Comparison of ENCODE assay signal across 9 cellular contexts in the genomic region with DNA sequence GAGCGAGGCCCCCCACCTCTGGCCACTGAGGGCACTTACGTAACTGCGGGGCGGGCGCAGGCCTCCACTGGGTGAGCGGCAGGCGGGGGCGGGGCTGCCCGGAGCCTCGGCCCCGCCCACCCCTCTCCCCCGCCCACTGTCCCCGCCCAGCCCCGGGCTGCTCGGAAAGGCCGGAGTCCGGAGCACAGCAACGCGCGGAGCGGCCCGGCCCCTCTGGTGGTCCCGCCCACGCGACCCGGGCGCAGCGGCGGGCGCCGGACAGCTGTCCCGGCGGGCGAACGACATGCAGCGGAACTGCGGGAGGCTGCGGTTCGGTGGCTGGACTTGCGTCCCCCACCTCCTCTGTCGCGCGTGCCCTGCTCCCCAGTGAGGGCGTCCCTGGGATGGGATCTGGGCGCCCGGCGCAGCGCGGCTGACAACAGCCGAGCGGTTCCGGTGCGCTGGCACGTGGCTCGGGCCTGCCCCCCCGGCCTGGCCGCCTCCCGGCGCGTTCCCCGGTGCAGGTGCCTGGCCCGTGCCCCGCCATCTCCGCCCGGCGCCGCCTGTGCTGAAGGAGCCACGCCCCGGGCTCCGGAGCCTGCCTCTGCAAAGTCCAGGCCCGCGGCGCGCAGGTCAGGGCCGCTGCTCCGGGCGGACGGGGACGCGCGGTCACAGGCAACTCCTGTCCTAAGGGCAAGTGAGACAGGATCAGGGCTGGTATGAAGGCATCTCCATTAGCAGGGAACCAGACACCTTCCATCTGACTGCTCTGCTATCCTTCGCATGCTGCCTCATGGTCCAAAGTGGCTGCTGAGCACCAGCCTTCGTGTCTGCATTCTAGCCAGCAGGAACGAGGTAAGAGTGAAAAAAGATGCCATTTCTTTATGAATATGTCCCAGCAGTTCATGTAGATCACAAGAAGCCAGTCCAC. TPM values are rescaled to one million over a fixed set of nuclear protein-coding genes. Genes with fewer than 3 reads are reported as not detected.
A peak's percentile ranks its signal among the peaks of the same experiment; 100 is the strongest.
DNase-seq lines count a peak whose midpoint lies in the region; ATAC-seq, FAIRE-seq and TF ChIP-seq lines count a peak whose summit lies in the region.
"Had no signal": no experiment of that assay in that cellular context is flagged by ENCODE, and none has a peak within 500 bp of the region (broad histone marks: within the 10 kb centered on the region; RNA-seq: fewer than 3 reads in every experiment).

No MANE protein-coding gene starts in this region.

- peak overlapping the region in 6 of 8 donors; percentile 4 to 60 (median 40) for H3K4me3 Mint-ChIP-seq in CD4-positive, alpha-beta memory T cell

- no peak overlapping the region for H3K9ac ChIP-seq in mesenchymal stem cell (ENCODE audit: low read length)

- H3K27ac ChIP-seq in CD4-positive, alpha-beta memory T cell (ENCODE audit: low read depth, low read length) = no peak overlapping the region
- H3K27ac ChIP-seq in coronary artery (no peak overlapping the region), mesenchymal stem cell (ENCODE audit: low read length, poor library complexity, severe bottlenecking) (no peak overlapping the region), urinary bladder (ENCODE audit: low read depth) (no peak overlapping the region)

- no peak overlapping the region for H2BK15ac ChIP-seq in mesenchymal stem cell (ENCODE audit: low read depth, poor library complexity, severe bottlenecking)

- FAIRE-seq in H54 (lab: Jason Lieb, UNC) = no peak

- H4K8ac ChIP-seq in mesenchymal stem cell (ENCODE audit: low read length) = no peak overlapping the region

- ATAC-seq in HG02981 (IDR thresholded peaks at IDR 0.05; ENCODE audit: unreplicated experiment) = no peak

- H3K79me1 ChIP-seq in mesenchymal stem cell (replicated peaks; ENCODE audit: low read length, poor library complexity, severe bottlenecking) = no peaks in the 10 kb centered on the region

- POLR2A ChIA-PET in CD4-positive, alpha-beta memory T cell (lab: Charles Lee; ENCODE audit: partially characterized antibody) = no interaction called here

- no peak overlapping the region for H2AK5ac ChIP-seq in mesenchymal stem cell (ENCODE audit: low read length, severe bottlenecking)

- peak in 3 of 5 donors; percentile 11 to 36 (median 17) for DNase-seq in CD4-positive, alpha-beta memory T cell
- DNase-seq in NCI-H1930 (lab: John Stamatoyannopoulos, UW) (peak; percentile 33 to 72), coronary artery (ENCODE audit: low spot score) (peak; percentile 36), mesenchymal stem cell (no peak), H54 (ENCODE audit: insufficient read length, low spot score) (no peak), EL (no peak)

- no peak overlapping the region for H4K91ac ChIP-seq in mesenchymal stem cell (ENCODE audit: low read length)

- TF ChIP-seq POLR2A in H54 (IDR thresholded peaks at IDR 0.05; ENCODE audit: low read depth, low read length) = no peak

- WGBS in mesenchymal stem cell = 30% methylated on average over 50 of the region's 84 CpGs
- WGBS in urinary bladder = 7% methylated on average over 84 of the region's 84 CpGs

- CTCF ChIA-PET in CD4-positive, alpha-beta memory T cell (lab: Charles Lee; ENCODE audit: partially characterized antibody) = interaction anchor here (1.4 to 2.0 kb wide), 2 partner anchors 29 to 88 kb away, joined by 4 to 6 read pairs; no protein-coding TSS in a partner anchor

- H2AFZ ChIP-seq in mesenchymal stem cell (ENCODE audit: low read depth, low read length) = no peak overlapping the region

- no peak for TF ChIP-seq CTCF in coronary artery (IDR thresholded peaks at IDR 0.05)

- intact Hi-C loops in CD4-positive, alpha-beta memory T cell (cut with micrococcal nuclease) = no loop called here

- no peaks in the 10 kb centered on the region for H3K4me1 ChIP-seq in CD4-positive, alpha-beta memory T cell (ENCODE audit: insufficient read depth, low read length)
- H3K4me1 ChIP-seq in mesenchymal stem cell (ENCODE audit: control insufficient read depth, insufficient read depth, low read depth, low read length) (peaks cover 5% of the 10 kb centered on the region), urinary bladder (ENCODE audit: insufficient read depth) (no peaks in the 10 kb centered on the region)

- no peak overlapping the region for H2BK5ac ChIP-seq in mesenchymal stem cell (ENCODE audit: low read depth, low read length, poor library complexity, severe bottlenecking)

- H3K18ac ChIP-seq in mesenchymal stem cell (ENCODE audit: low read depth in 1 of 2, low read length in 2 of 2) = no peak overlapping the region

- H3K27me3 ChIP-seq in CD4-positive, alpha-beta memory T cell (ENCODE audit: insufficient read depth, low read length) = peaks cover 23% of the 10 kb centered on the region
- peaks cover 42 to 53% of the 10 kb centered on the region in 2 experiments for H3K27me3 ChIP-seq in mesenchymal stem cell (ENCODE audit: control insufficient read depth in 1 of 2, insufficient read depth in 1 of 2, low read length in 2 of 2)

- no peak overlapping the region for H3K27ac Mint-ChIP-seq in CD4-positive, alpha-beta memory T cell

- no peak overlapping the region for H3K14ac ChIP-seq in mesenchymal stem cell (ENCODE audit: low read length in 2 of 2)

- H3K23ac ChIP-seq in mesenchymal stem cell (ENCODE audit: low read length in 2 of 2) = no peak overlapping the region

- no peak overlapping the region for H3K4ac ChIP-seq in mesenchymal stem cell (ENCODE audit: low read depth in 1 of 2, low read length in 2 of 2)

- H3K4me1 Mint-ChIP-seq in CD4-positive, alpha-beta memory T cell = peaks cover 0 to 5% (median 2%) of the 10 kb centered on the region in 4 donors

- no peaks in the 10 kb centered on the region for H3K9me3 ChIP-seq in CD4-positive, alpha-beta memory T cell (ENCODE audit: control insufficient read depth in 1 of 2, low read length in 2 of 2)
- H3K9me3 ChIP-seq in mesenchymal stem cell (ENCODE audit: control insufficient read depth, low read length) = peaks cover 6% of the 10 kb centered on the region

- no peak overlapping the region for H2BK120ac ChIP-seq in mesenchymal stem cell (ENCODE audit: low read depth, low read length)

- H3K36me3 Mint-ChIP-seq in CD4-positive, alpha-beta memory T cell = no peaks in the 10 kb centered on the region

- no peak overlapping the region for H3K4me3 ChIP-seq in CD4-positive, alpha-beta memory T cell (ENCODE audit: low read length in 2 of 2)
- peak overlapping the region; percentile 62 for H3K4me3 ChIP-seq in coronary artery
- peak overlapping the region in 1 of 2 experiments; percentile 21 for H3K4me3 ChIP-seq in mesenchymal stem cell (ENCODE audit: insufficient read depth in 1 of 2, low read depth in 1 of 2, low read length in 2 of 2)
- H3K4me3 ChIP-seq in urinary bladder (ENCODE audit: low read depth, low read length) = peak overlapping the region; percentile 11

- peaks cover 0 to 14% (median 5%) of the 10 kb centered on the region in 8 donors for H3K9me3 Mint-ChIP-seq in CD4-positive, alpha-beta memory T cell

- no peak overlapping the region for H2BK12ac ChIP-seq in mesenchymal stem cell (ENCODE audit: low read length in 2 of 2)

- peaks cover 30 to 45% of the 10 kb centered on the region in 2 donors for H3K27me3 Mint-ChIP-seq in CD4-positive, alpha-beta memory T cell

- no peaks in the 10 kb centered on the region for H3K36me3 ChIP-seq in CD4-positive, alpha-beta memory T cell (ENCODE audit: insufficient read depth, low read length)
- peaks cover 0 to 6% of the 10 kb centered on the region in 2 experiments for H3K36me3 ChIP-seq in mesenchymal stem cell (ENCODE audit: control insufficient read depth in 1 of 2, insufficient read depth in 2 of 2, low read depth in 1 of 2, low read length in 2 of 2)
- no peaks in the 10 kb centered on the region for H3K36me3 ChIP-seq in urinary bladder (ENCODE audit: insufficient read depth)

- peak overlapping the region; percentile 23 for H3K4me2 ChIP-seq in mesenchymal stem cell (ENCODE audit: low read length, poor library complexity, severe bottlenecking)

RNA-seq across cellular contexts. Expression of a gene that starts 21.8 kb away (rescaled TPM):
- 1 to 10 TPM; 3.0 to 3.7 TPM for total RNA-seq in CD4-positive, alpha-beta memory T cell
- polyA plus RNA-seq in CD4-positive, alpha-beta memory T cell = 10 to 100 TPM in 1 of 2 donors, 1 to 10 TPM in 1; 2.5 to 11.5 TPM
- not detected for polyA plus RNA-seq in mesenchymal stem cell (2013, experiment 1 of 2)
- not detected for polyA plus RNA-seq in mesenchymal stem cell (2013, experiment 2 of 2)
- total RNA-seq in urinary bladder = 0.58 TPM
- 0.61 TPM for polyA plus RNA-seq in urinary bladder
- total RNA-seq: pulmonary artery endothelial cell had no signal

RNA-seq across cellular contexts. Expression of a gene that starts 47.5 kb away (rescaled TPM):
- total RNA-seq in CD4-positive, alpha-beta memory T cell = 1 to 10 TPM; 5.4 to 5.5 TPM
- polyA plus RNA-seq in CD4-positive, alpha-beta memory T cell = 1 to 10 TPM; 2.6 to 3.2 TPM
- 34.5 TPM for polyA plus RNA-seq in mesenchymal stem cell (2013, experiment 1 of 2)
- 32.5 TPM for polyA plus RNA-seq in mesenchymal stem cell (2013, experiment 2 of 2)
- total RNA-seq in urinary bladder = 20.5 TPM
- 85.3 TPM for polyA plus RNA-seq in urinary bladder

Comparison
In these comparisons a context has a peak if more than half of its experiments do, and no peak if none do; other contexts are left out.
1. DNase-seq: peak in CD4-positive, alpha-beta memory T cell (3 of 5), NCI-H1930 (2 of 2) and coronary artery (single experiment); none in mesenchymal stem cell (single experiment), H54 (single experiment) and EL (single experiment).
2. H3K4me3 ChIP-seq: peak in coronary artery (single experiment) and urinary bladder (single experiment); none in CD4-positive, alpha-beta memory T cell (0 of 2).